In the genomic region with DNA sequence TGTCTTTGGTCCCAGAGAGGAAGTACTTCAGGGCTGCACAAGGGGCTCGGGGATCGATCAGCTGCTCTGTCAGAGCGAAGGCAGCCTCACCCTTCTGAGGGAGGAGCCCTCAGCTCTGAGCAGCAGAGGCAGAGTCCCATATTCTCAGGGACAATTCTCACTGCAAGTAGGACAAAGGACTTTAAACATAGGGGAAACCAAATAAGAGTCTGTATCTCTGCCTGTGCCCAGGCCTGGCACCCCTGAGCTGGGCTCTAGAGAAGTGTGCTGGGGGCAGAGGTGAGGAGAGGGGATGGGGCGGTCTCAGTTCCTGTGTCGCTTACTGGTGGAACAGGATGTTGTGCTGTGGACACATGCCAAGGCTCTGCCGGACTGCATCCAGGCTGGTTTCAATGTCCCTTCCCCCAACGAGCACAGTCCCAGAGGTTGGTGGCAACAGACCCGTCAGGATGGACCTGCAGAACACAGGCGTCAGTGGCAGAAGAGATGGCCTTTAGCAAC, we compare ENCODE assay signal across 13 cellular contexts.
A peak's percentile ranks its signal among the peaks of the same experiment; 100 is the strongest.
DNase-seq lines count a peak whose midpoint lies in the region; TF ChIP-seq lines count a peak whose summit lies in the region.
"Had no signal": no experiment of that assay in that cellular context is flagged by ENCODE, and none has a peak within 500 bp of the region (broad histone marks: within the 10 kb centered on the region; RNA-seq: fewer than 3 reads in every experiment).

No MANE protein-coding gene starts in this region.

- TF ChIP-seq CTCF in type B pancreatic cell (conservative IDR thresholded peaks at IDR 0.05) = no peak

- H3K27me3 Mint-ChIP-seq in type B pancreatic cell = no peaks in the 10 kb centered on the region

- peak overlapping the region; percentile 97 for H3K27ac Mint-ChIP-seq in type B pancreatic cell
- H3K27ac Mint-ChIP-seq: activated naive CD8-positive, alpha-beta T cell; T-helper 1 cell treated with Interleukin-12 subunit alpha and Interleukin-12 subunit beta and Interleukin-4 antibody, amounts not matched to agents 30 μg/mL and 1 μg/mL, for 36 hours had no signal

- peaks cover 40% of the 10 kb centered on the region for H3K4me1 Mint-ChIP-seq in type B pancreatic cell (ENCODE audit: unreplicated experiment)

- H3K9me3 Mint-ChIP-seq in type B pancreatic cell = no peaks in the 10 kb centered on the region
- H3K9me3 Mint-ChIP-seq: T-helper 1 cell treated with Interleukin-12 subunit alpha and Interleukin-12 subunit beta and Interleukin-4 antibody, amounts not matched to agents 30 μg/mL and 1 μg/mL, for 36 hours had no signal

- peak overlapping the region; percentile 70 for H3K4me3 Mint-ChIP-seq in type B pancreatic cell
- H3K4me3 Mint-ChIP-seq: activated naive CD8-positive, alpha-beta T cell; T-helper 1 cell treated with Interleukin-12 subunit alpha and Interleukin-12 subunit beta and Interleukin-4 antibody, amounts not matched to agents 30 μg/mL and 1 μg/mL, for 36 hours had no signal

- peak; percentile 12 to 14 for DNase-seq in NOMO-1 (lab: John Stamatoyannopoulos, UW; ENCODE audit: unreplicated experiment in 2 of 2)
- no peak for DNase-seq in NOMO-1 treated with dmso at 0.1 percent for 144 hours (lab: John Stamatoyannopoulos, UW; ENCODE audit: unreplicated experiment)
- peak; percentile 62 to 94 for DNase-seq in lung microvascular endothelial cell (ENCODE audit: low read depth in 2 of 2)
- no peak for DNase-seq in type B pancreatic cell (ENCODE audit: extremely low spot score, unreplicated experiment)
- no peak for DNase-seq in NCI-H748 treated with DMSO at 0.1 percent for 48 hours (lab: John Stamatoyannopoulos, UW)
- no peak for DNase-seq in superior temporal gyrus (ENCODE audit: extremely low spot score)
- DNase-seq in COLO829 (ENCODE audit: low spot score) = no peak
- DNase-seq: ACHN; hippocampal formation; stimulated activated CD4-positive, alpha-beta T cell treated with anti-CD3 and anti-CD28 coated beads, Interleukin-12 subunit alpha, Interleukin-12 subunit beta, amount 100 ng/mL, for 4 hours had no signal

- H3K27ac ChIP-seq in cingulate gyrus (ENCODE audit: low read depth, low read length) = peak overlapping the region; percentile 41

- peaks cover 4% of the 10 kb centered on the region for H3K36me3 Mint-ChIP-seq in type B pancreatic cell
- H3K36me3 Mint-ChIP-seq: activated naive CD8-positive, alpha-beta T cell had no signal

Comparison
In these comparisons a context has a peak if more than half of its experiments do, and no peak if none do; other contexts are left out.
1. DNase-seq: peak in NOMO-1 (2 of 2) and lung microvascular endothelial cell (2 of 2); none in NOMO-1 treated with dmso at 0.1 percent for 144 hours (single experiment), type B pancreatic cell (single experiment), NCI-H748 treated with DMSO at 0.1 percent for 48 hours (single experiment), superior temporal gyrus (single experiment) and COLO829 (single experiment).